ENCODE assay signal across 1 cellular context in the genomic region with DNA sequence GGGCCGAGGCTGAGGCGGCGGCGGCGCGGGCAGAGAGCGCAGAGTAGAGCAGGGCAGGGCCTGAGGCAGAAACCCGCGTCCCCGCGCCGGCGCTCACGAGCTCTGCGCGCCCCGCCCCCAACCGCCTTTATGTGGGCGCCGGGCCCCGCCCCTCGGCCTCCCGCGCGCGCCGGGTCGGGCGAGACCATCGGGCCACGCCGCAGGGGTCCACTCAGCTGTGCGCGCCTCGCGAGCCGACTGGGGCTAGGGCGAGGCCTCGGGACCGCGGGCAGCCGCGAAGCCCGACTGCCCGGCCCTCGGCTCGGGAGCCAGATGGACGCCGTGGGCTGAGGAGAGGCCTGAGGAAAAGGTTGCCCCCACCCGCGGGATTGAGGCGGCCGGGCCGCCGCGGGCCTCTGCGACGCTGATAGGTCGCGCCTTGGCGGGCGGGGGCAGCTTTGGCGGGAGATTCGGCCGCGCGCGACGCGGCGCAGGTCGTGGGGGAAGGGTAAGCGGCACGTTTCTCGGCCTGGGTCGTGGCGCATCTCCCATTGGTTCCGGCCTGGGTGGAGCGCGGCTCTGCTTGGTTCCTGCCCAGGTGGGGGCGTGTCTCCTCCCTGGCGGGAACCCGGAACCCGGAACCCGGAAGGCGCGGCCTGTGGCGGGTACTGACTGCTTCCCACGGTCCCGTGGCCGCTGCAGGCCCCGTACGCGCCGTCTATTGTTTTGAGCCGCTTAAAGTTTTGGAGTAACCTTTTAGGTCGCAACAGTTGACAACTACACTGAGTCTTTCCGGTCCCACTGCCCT.
A peak's percentile ranks its signal among the peaks of the same experiment; 100 is the strongest.
TF ChIP-seq lines count a peak whose summit lies in the region.

A gene (minus strand): TSS at position 104 of the 787 bp plus-strand sequence. CDS start 131 bp downstream, outside the sequence.

TF ChIP-seq in HepG2, 621 proteins besides CTCF, POLR2A, EP300 and RAD21 (continued from another document):
- TF ChIP-seq, protein P1, sequence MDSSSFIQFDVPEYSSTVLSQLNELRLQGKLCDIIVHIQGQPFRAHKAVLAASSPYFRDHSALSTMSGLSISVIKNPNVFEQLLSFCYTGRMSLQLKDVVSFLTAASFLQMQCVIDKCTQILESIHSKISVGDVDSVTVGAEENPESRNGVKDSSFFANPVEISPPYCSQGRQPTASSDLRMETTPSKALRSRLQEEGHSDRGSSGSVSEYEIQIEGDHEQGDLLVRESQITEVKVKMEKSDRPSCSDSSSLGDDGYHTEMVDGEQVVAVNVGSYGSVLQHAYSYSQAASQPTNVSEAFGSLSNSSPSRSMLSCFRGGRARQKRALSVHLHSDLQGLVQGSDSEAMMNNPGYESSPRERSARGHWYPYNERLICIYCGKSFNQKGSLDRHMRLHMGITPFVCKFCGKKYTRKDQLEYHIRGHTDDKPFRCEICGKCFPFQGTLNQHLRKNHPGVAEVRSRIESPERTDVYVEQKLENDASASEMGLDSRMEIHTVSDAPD (CRISPR knock-in tag; IDR thresholded peaks at IDR 0.05): peak; percentile 92; the same call in 1 of the 2 replicates
- TF ChIP-seq ZNF883 (CRISPR knock-in tag; IDR thresholded peaks at IDR 0.05; ENCODE audit: not compliant biosample characterization): peak; percentile 98
- TF ChIP-seq SIX1 (CRISPR knock-in tag; IDR thresholded peaks at IDR 0.05; ENCODE audit: borderline replicate concordance): no peak
- TF ChIP-seq ZNF484 (CRISPR knock-in tag; IDR thresholded peaks at IDR 0.05; ENCODE audit: borderline replicate concordance, low read depth): no peak
- TF ChIP-seq, protein P2, sequence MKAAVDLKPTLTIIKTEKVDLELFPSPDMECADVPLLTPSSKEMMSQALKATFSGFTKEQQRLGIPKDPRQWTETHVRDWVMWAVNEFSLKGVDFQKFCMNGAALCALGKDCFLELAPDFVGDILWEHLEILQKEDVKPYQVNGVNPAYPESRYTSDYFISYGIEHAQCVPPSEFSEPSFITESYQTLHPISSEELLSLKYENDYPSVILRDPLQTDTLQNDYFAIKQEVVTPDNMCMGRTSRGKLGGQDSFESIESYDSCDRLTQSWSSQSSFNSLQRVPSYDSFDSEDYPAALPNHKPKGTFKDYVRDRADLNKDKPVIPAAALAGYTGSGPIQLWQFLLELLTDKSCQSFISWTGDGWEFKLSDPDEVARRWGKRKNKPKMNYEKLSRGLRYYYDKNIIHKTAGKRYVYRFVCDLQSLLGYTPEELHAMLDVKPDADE (CRISPR knock-in tag; IDR thresholded peaks at IDR 0.05): peak; percentile 93
- peak; percentile 98 for TF ChIP-seq TBX2 (CRISPR knock-in tag; IDR thresholded peaks at IDR 0.05; ENCODE audit: borderline replicate concordance)
- no peak for TF ChIP-seq TBL1XR1 (IDR thresholded peaks at IDR 0.05; ENCODE audit: borderline replicate concordance, low read length, partially characterized antibody)
- peak; percentile 73 for TF ChIP-seq MIXL1 (CRISPR knock-in tag; IDR thresholded peaks at IDR 0.05)
- TF ChIP-seq IRF2 (CRISPR knock-in tag; IDR thresholded peaks at IDR 0.05): peak; percentile 47; the same call in 1 of the 2 replicates
- peak; percentile 53; the same call in 1 of the 2 replicates for TF ChIP-seq ZNF180 (CRISPR knock-in tag; IDR thresholded peaks at IDR 0.05; ENCODE audit: borderline replicate concordance, low read depth)
- peak; percentile 61; the same call in 1 of the 2 replicates for TF ChIP-seq JUND (CRISPR knock-in tag; IDR thresholded peaks at IDR 0.05)
- TF ChIP-seq ZFP41 (CRISPR knock-in tag; IDR thresholded peaks at IDR 0.05; ENCODE audit: borderline replicate concordance): peak; percentile 95; the same call in 1 of the 2 replicates
- TF ChIP-seq, protein P3, sequence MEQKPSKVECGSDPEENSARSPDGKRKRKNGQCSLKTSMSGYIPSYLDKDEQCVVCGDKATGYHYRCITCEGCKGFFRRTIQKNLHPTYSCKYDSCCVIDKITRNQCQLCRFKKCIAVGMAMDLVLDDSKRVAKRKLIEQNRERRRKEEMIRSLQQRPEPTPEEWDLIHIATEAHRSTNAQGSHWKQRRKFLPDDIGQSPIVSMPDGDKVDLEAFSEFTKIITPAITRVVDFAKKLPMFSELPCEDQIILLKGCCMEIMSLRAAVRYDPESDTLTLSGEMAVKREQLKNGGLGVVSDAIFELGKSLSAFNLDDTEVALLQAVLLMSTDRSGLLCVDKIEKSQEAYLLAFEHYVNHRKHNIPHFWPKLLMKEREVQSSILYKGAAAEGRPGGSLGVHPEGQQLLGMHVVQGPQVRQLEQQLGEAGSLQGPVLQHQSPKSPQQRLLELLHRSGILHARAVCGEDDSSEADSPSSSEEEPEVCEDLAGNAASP (CRISPR knock-in tag; IDR thresholded peaks at IDR 0.05; ENCODE audit: borderline replicate concordance): peak; percentile 69; the same call in 1 of the 2 replicates
- no peak for TF ChIP-seq HNRNPK (IDR thresholded peaks at IDR 0.05; ENCODE audit: low read depth, low read length, poor library complexity, severe bottlenecking)
- TF ChIP-seq ZNF335 (CRISPR knock-in tag; IDR thresholded peaks at IDR 0.05): 0 out of 2 replicates have a peak, but pooled peaks have one; percentile 44
- TF ChIP-seq MBD4 (IDR thresholded peaks at IDR 0.05; ENCODE audit: borderline replicate concordance, low read length): no peak
- peak; percentile 70; the same call in 1 of the 2 replicates for TF ChIP-seq ZNF350 (CRISPR knock-in tag; IDR thresholded peaks at IDR 0.05; ENCODE audit: borderline replicate concordance, low read depth)
- peak; percentile 86; the same call in 1 of the 2 replicates for TF ChIP-seq KDM2A (CRISPR knock-in tag; IDR thresholded peaks at IDR 0.05; ENCODE audit: borderline replicate concordance, low read depth)
- TF ChIP-seq AGO2 (optimal IDR thresholded peaks at IDR 0.05; ENCODE audit: low read depth, low read length): no peak
- peak; percentile 98 for TF ChIP-seq CENPT (CRISPR knock-in tag; IDR thresholded peaks at IDR 0.05; ENCODE audit: low read depth)
- TF ChIP-seq ZNF563 (CRISPR knock-in tag; IDR thresholded peaks at IDR 0.05): peak; percentile 98
- TF ChIP-seq, protein P4, sequence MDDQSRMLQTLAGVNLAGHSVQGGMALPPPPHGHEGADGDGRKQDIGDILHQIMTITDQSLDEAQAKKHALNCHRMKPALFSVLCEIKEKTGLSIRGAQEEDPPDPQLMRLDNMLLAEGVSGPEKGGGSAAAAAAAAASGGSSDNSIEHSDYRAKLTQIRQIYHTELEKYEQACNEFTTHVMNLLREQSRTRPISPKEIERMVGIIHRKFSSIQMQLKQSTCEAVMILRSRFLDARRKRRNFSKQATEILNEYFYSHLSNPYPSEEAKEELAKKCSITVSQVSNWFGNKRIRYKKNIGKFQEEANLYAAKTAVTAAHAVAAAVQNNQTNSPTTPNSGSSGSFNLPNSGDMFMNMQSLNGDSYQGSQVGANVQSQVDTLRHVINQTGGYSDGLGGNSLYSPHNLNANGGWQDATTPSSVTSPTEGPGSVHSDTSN (CRISPR knock-in tag; IDR thresholded peaks at IDR 0.05; ENCODE audit: borderline replicate concordance): no peak
- peak; percentile 79 for TF ChIP-seq ONECUT2 (CRISPR knock-in tag; IDR thresholded peaks at IDR 0.05)
- TF ChIP-seq ZNF546 (CRISPR knock-in tag; conservative IDR thresholded peaks at IDR 0.05): peak; percentile 99
- TF ChIP-seq ZBTB42 (CRISPR knock-in tag; IDR thresholded peaks at IDR 0.05): peak; percentile 97
- peak; percentile 80; the same call in 1 of the 2 replicates for TF ChIP-seq ZSCAN22 (CRISPR knock-in tag; IDR thresholded peaks at IDR 0.05)
- peak; percentile 87; the same call in 1 of the 2 replicates for TF ChIP-seq ZNF780A (CRISPR knock-in tag; IDR thresholded peaks at IDR 0.05)
- no peak for TF ChIP-seq SRF (IDR thresholded peaks at IDR 0.05; ENCODE audit: low read depth, low read length)
